Comparison of ENCODE assay signal across 15 cellular contexts in the genomic region with DNA sequence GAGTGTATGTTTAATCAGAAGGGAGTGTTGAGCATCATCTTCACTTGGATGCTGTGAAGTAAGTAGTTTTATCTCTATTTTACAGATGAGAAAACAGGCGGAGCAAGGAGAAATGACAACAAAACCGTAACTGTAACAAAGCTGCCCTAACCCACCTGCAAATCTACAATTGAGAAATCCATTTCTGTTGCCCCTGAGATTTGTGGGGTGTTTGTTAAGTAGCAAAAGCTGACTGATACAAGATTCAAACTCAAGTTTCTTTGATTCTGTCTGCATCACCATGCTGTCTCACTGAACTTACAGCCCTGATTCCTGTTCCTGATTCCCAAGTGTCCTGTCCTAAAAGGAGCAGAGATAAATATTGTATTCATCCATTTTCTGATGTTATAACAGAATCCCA. TPM values are rescaled to one million over a fixed set of nuclear protein-coding genes. Genes with fewer than 3 reads are reported as not detected.
DNase-seq lines count a peak whose midpoint lies in the region; ATAC-seq and TF ChIP-seq lines count a peak whose summit lies in the region.
"Had no signal": no experiment of that assay in that cellular context is flagged by ENCODE, and none has a peak within 500 bp of the region (broad histone marks: within the 10 kb centered on the region; RNA-seq: fewer than 3 reads in every experiment).

No MANE protein-coding gene starts in this region.

- no peak overlapping the region for H4K91ac ChIP-seq in mesenchymal stem cell (ENCODE audit: low read length)

- H3K36me3 ChIP-seq in GM23248 (ENCODE audit: low read depth) (no peaks in the 10 kb centered on the region), OCI-LY3 (replicated peaks; ENCODE audit: low read depth, low read length) (no peaks in the 10 kb centered on the region), mesenchymal stem cell (ENCODE audit: control insufficient read depth in 1 of 2, insufficient read depth in 2 of 2, low read depth in 1 of 2, low read length in 2 of 2) (no peaks in the 10 kb centered on the region)
- H3K36me3 ChIP-seq: ovary, thoracic aorta had no signal

- peak overlapping the region; percentile 66 for H3K4me2 ChIP-seq in GM23248 (ENCODE audit: unreplicated experiment)
- H3K4me2 ChIP-seq in OCI-LY3 (ENCODE audit: low read length): 0 out of 2 replicates have a peak overlapping the region, but pooled peaks have one; percentile 2
- no peak overlapping the region for H3K4me2 ChIP-seq in mesenchymal stem cell (ENCODE audit: low read length, poor library complexity, severe bottlenecking)

- POLR2A ChIA-PET in RWPE1 (lab: Yijun Ruan, JAX; ENCODE audit: low non-redundant PET): no interaction called here

- H3K4ac ChIP-seq in mesenchymal stem cell (ENCODE audit: low read depth in 1 of 2, low read length in 2 of 2): no peak overlapping the region

- H3K9ac ChIP-seq in GM23248 (no peak overlapping the region), OCI-LY3 (ENCODE audit: low read length) (no peak overlapping the region), mesenchymal stem cell (ENCODE audit: low read length) (no peak overlapping the region)

- H3K9me2 ChIP-seq in GM23248 (ENCODE audit: insufficient read depth): no peaks in the 10 kb centered on the region

- H2BK5ac ChIP-seq in mesenchymal stem cell (ENCODE audit: low read depth, low read length, poor library complexity, severe bottlenecking): no peak overlapping the region

- no peak overlapping the region for H2BK15ac ChIP-seq in mesenchymal stem cell (ENCODE audit: low read depth, poor library complexity, severe bottlenecking)

- no peak overlapping the region for H4K8ac ChIP-seq in mesenchymal stem cell (ENCODE audit: low read length)

- no peak for ATAC-seq in HG03139 (IDR thresholded peaks at IDR 0.05; ENCODE audit: unreplicated experiment)

- peak overlapping the region; percentile 53 for H3K27ac ChIP-seq in GM23248
- H3K27ac ChIP-seq in OCI-LY3 (ENCODE audit: low read length): no peak overlapping the region
- H3K27ac ChIP-seq in mesenchymal stem cell (ENCODE audit: low read length, poor library complexity, severe bottlenecking): peak overlapping the region; percentile 62
- no peak overlapping the region for H3K27ac ChIP-seq in RWPE1
- H3K27ac ChIP-seq: ovary had no signal

- H3K79me1 ChIP-seq in mesenchymal stem cell (replicated peaks; ENCODE audit: low read length, poor library complexity, severe bottlenecking): no peaks in the 10 kb centered on the region

- in situ Hi-C loops in GM23248 (cut with MboI): no loop called here

- no peak overlapping the region for H2BK120ac ChIP-seq in mesenchymal stem cell (ENCODE audit: low read depth, low read length)

- H3K9me3 ChIP-seq in GM23248 (ENCODE audit: low read depth) (no peaks in the 10 kb centered on the region), OCI-LY3 (ENCODE audit: insufficient read depth, low read length) (no peaks in the 10 kb centered on the region), mesenchymal stem cell (ENCODE audit: control insufficient read depth, low read length) (no peaks in the 10 kb centered on the region)
- H3K9me3 ChIP-seq: ovary, thoracic aorta had no signal

- H3K27me3 ChIP-seq in GM23248 (replicated peaks; ENCODE audit: insufficient read depth): no peaks in the 10 kb centered on the region
- 0 out of 2 replicates have a peak, but pooled peaks cover 2% of the 10 kb centered on the region for H3K27me3 ChIP-seq in OCI-LY3 (ENCODE audit: low read depth, low read length)
- no peaks in the 10 kb centered on the region for H3K27me3 ChIP-seq in mesenchymal stem cell (ENCODE audit: control insufficient read depth in 1 of 2, insufficient read depth in 1 of 2, low read length in 2 of 2)
- H3K27me3 ChIP-seq: ovary had no signal

- no peak overlapping the region for H3K23ac ChIP-seq in mesenchymal stem cell (ENCODE audit: low read length in 2 of 2)

- no peak overlapping the region for H2AK5ac ChIP-seq in mesenchymal stem cell (ENCODE audit: low read length, severe bottlenecking)

- peak overlapping the region in 1 of 2 experiments; percentile 75 for H2BK12ac ChIP-seq in mesenchymal stem cell (ENCODE audit: low read length in 2 of 2)

- WGBS in GM23248 (ENCODE audit: low coverage in 1 of 2, low lambda C conversion rate in 2 of 2, missing lambda C conversion rate in 2 of 2), 2 experiments: 83 to 88% methylated on average over 2 of the region's 2 CpGs
- WGBS in mesenchymal stem cell: 93% methylated on average over 2 of the region's 2 CpGs

- CTCF ChIA-PET in RWPE1 (lab: Yijun Ruan, JAX): interaction anchor here (0.6 to 1.5 kb wide), 5 partner anchors 15 to 81 kb away, joined by 3 to 6 read pairs (median 3); no protein-coding TSS in a partner anchor

- no peak for TF ChIP-seq CTCF in OCI-LY3 (IDR thresholded peaks at IDR 0.05; ENCODE audit: low read depth, low read length)
- no peak for TF ChIP-seq CTCF in RWPE1 (conservative IDR thresholded peaks at IDR 0.05; ENCODE audit: low read depth)

- H2AFZ ChIP-seq in GM23248: no peak overlapping the region
- no peak overlapping the region for H2AFZ ChIP-seq in OCI-LY3 (ENCODE audit: low read depth, low read length)
- H2AFZ ChIP-seq in mesenchymal stem cell (ENCODE audit: low read depth, low read length): no peak overlapping the region

- H3K4me3 ChIP-seq in GM23248 (no peak overlapping the region), OCI-LY3 (ENCODE audit: low read length) (no peak overlapping the region), mesenchymal stem cell (ENCODE audit: insufficient read depth in 1 of 2, low read depth in 1 of 2, low read length in 2 of 2) (no peak overlapping the region)
- H3K4me3 ChIP-seq: ovary, thoracic aorta had no signal

- H4K20me1 ChIP-seq in GM23248 (ENCODE audit: insufficient read depth) (no peaks in the 10 kb centered on the region), OCI-LY3 (ENCODE audit: insufficient read depth, low read length) (no peaks in the 10 kb centered on the region)

- H3K79me2 ChIP-seq in GM23248 (ENCODE audit: insufficient read depth): no peaks in the 10 kb centered on the region
- no peaks in the 10 kb centered on the region for H3K79me2 ChIP-seq in OCI-LY3 (ENCODE audit: low read length)

- H3K4me1 ChIP-seq in GM23248 (ENCODE audit: insufficient read depth) (peaks cover 37% of the 10 kb centered on the region), OCI-LY3 (ENCODE audit: low read length) (peaks cover 31% of the 10 kb centered on the region), mesenchymal stem cell (ENCODE audit: control insufficient read depth, insufficient read depth, low read depth, low read length) (peaks cover 20% of the 10 kb centered on the region)

- no peak overlapping the region for H3K14ac ChIP-seq in mesenchymal stem cell (ENCODE audit: low read length in 2 of 2)

- DNase-seq in GM23248 (no peak), mesenchymal stem cell (no peak), hepatic stellate cell (ENCODE audit: low spot score) (no peak), RWPE1 (ENCODE audit: low spot score) (no peak)
- DNase-seq: activated naive CD4-positive, alpha-beta T cell treated with Interleukin-2 at 50 U/mL for 16 hours; Calu3; GOT3; Karpas-422; ovary had no signal

- peak overlapping the region in 1 of 2 experiments; percentile 37 for H3K18ac ChIP-seq in mesenchymal stem cell (ENCODE audit: low read depth in 1 of 2, low read length in 2 of 2)

- H3F3A ChIP-seq in GM23248 (ENCODE audit: insufficient read depth): peaks cover 43% of the 10 kb centered on the region

RNA-seq across cellular contexts. Expression of a gene that starts 7.3 kb away (rescaled TPM):
- total RNA-seq in GM23248 (2014; rRNA removed; shearing (Covaris generic)): 27.3 and 38.7 TPM in 2 replicates
- polyA plus RNA-seq in GM23248 (2016; fragmentation: Nextera tagmentation; extraction: Ambion mirVana): 24.6 and 27.1 TPM in 2 replicates
- 18.6 TPM for polyA plus RNA-seq in mesenchymal stem cell (2013, experiment 1 of 2)
- polyA plus RNA-seq in mesenchymal stem cell (2013, experiment 2 of 2): 17.5 TPM

RNA-seq across cellular contexts. Expression of a gene that starts 7.5 kb away (rescaled TPM):
- total RNA-seq in GM23248 (2014; rRNA removed; shearing (Covaris generic)): 368 and 410 TPM in 2 replicates
- polyA plus RNA-seq in GM23248 (2016; fragmentation: Nextera tagmentation; extraction: Ambion mirVana): 454 and 461 TPM in 2 replicates
- 42.8 TPM for polyA plus RNA-seq in mesenchymal stem cell (2013, experiment 1 of 2)
- polyA plus RNA-seq in mesenchymal stem cell (2013, experiment 2 of 2): 43.8 TPM

RNA-seq across cellular contexts. Expression of a gene that starts 22.4 kb away (rescaled TPM):
- not detected in 2 replicates for total RNA-seq in GM23248 (2014; rRNA removed; shearing (Covaris generic))
- polyA plus RNA-seq in GM23248 (2016; fragmentation: Nextera tagmentation; extraction: Ambion mirVana): 0.42 and 0.55 TPM in 2 replicates
- not detected for polyA plus RNA-seq in mesenchymal stem cell (2013, experiment 1 of 2)
- not detected for polyA plus RNA-seq in mesenchymal stem cell (2013, experiment 2 of 2)
- total RNA-seq: dermis blood vessel endothelial cell, glomerular endothelial cell, liver, thoracic aorta had no signal
- polyA plus RNA-seq: liver had no signal

RNA-seq across cellular contexts. Expression of a gene that starts 47.6 kb away (rescaled TPM):
- not detected in 2 replicates for total RNA-seq in GM23248 (2014; rRNA removed; shearing (Covaris generic))
- 0.09 TPM in 1 of 2 replicates, not detected in the other for polyA plus RNA-seq in GM23248 (2016; fragmentation: Nextera tagmentation; extraction: Ambion mirVana)
- 0.03 TPM for polyA plus RNA-seq in mesenchymal stem cell (2013, experiment 1 of 2)
- 0.03 TPM for polyA plus RNA-seq in mesenchymal stem cell (2013, experiment 2 of 2)
- total RNA-seq: glomerular endothelial cell, liver had no signal
- polyA plus RNA-seq: ovary had no signal

RNA-seq across cellular contexts. Expression of a gene that starts 49.0 kb away (rescaled TPM):
- not detected in 2 replicates for total RNA-seq in GM23248 (2014; rRNA removed; shearing (Covaris generic))
- polyA plus RNA-seq in GM23248 (2016; fragmentation: Nextera tagmentation; extraction: Ambion mirVana): not detected in 2 replicates
- not detected for polyA plus RNA-seq in mesenchymal stem cell (2013, experiment 1 of 2)
- not detected for polyA plus RNA-seq in mesenchymal stem cell (2013, experiment 2 of 2)
- total RNA-seq: Calu3, dermis blood vessel endothelial cell, glomerular endothelial cell, liver, thoracic aorta had no signal
- polyA plus RNA-seq: liver, ovary had no signal

Comparison
In these comparisons a context has a peak if more than half of its experiments do, and no peak if none do; other contexts are left out.
1. H3K27ac ChIP-seq: peak in GM23248 (single experiment) and mesenchymal stem cell (single experiment); none in OCI-LY3 (single experiment) and RWPE1 (single experiment).